In the genomic region with DNA sequence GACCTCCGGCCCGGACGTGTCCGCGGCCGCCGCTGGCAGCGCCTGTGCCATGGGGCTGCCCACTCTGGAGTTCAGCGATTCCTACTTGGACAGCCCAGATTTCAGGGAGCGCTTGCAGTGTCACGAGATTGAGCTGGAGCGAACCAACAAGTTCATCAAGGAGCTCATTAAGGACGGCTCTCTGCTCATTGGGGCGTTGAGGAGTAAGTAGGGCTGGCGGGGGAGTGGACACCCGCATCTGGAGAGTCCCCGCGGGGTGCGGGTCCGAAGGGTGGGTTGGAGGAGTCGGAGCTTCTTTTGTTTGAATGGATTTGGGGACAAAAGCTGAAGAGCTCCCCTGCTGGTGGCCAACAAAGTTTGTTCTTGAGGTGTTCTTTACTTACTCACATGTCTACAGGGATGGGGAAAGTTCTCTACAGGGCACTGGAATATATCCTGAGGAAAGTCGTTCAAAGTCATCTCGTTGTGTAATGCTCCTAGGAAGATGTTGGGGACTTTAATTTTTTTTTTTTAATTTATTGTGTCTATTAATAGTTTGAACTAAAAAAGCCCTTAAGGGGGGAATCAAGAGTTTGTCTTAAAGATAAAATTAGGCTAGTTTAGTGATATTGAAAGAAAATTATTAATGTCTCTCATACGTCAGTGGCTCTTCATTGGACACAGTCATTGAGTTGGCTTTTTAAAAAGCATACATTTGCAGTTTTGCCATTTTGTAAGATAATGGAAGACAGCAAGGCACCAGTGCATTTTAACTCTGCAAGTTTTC, we compare ENCODE assay signal across 8 cellular contexts. TPM values are rescaled to one million over a fixed set of nuclear protein-coding genes. Genes with fewer than 3 reads are reported as not detected.
DNase-seq lines count a peak whose midpoint lies in the region; ATAC-seq, FAIRE-seq and TF ChIP-seq lines count a peak whose summit lies in the region.

No MANE protein-coding gene starts in this region.

- TF ChIP-seq CTCF in GM20000 (IDR thresholded peaks at IDR 0.05; ENCODE audit: extremely low read depth, missing control alignments) (peak; percentile 33), RWPE2 (IDR thresholded peaks at IDR 0.05; ENCODE audit: poor library complexity, severe bottlenecking) (peak; percentile 80), kidney (IDR thresholded peaks at IDR 0.05; ENCODE audit: borderline replicate concordance, extremely low read depth, insufficient read depth) (peak; percentile 53)

- no peak for FAIRE-seq in kidney (lab: Jason Lieb, UNC)

- H3K9me3 ChIP-seq in RWPE2 (ENCODE audit: severe bottlenecking) (no peaks in the 10 kb centered on the region), kidney (ENCODE audit: control insufficient read depth in 1 of 2, low read length in 2 of 2) (no peaks in the 10 kb centered on the region)

- H3K4me1 ChIP-seq in RWPE2 (ENCODE audit: insufficient read depth, poor library complexity, severe bottlenecking) (peaks cover 6% of the 10 kb centered on the region), kidney (ENCODE audit: control insufficient read depth in 1 of 2, insufficient read depth in 1 of 2, low read depth in 1 of 2, low read length in 2 of 2) (peaks cover 0 to 2% of the 10 kb centered on the region in 2 donors)

- DNase-seq in EL = peak; percentile 82
- DNase-seq in GM20000 (ENCODE audit: low spot score) = peak; percentile 78
- no peak for DNase-seq in RWPE2 (ENCODE audit: low spot score)
- DNase-seq in cerebellar cortex (ENCODE audit: low spot score) = peak; percentile 23
- DNase-seq in kidney = peak; percentile 75
- DNase-seq in stimulated activated CD8-positive, alpha-beta memory T cell treated with anti-CD3 and anti-CD28 coated beads, Interleukin-12 subunit alpha, Interleukin-12 subunit beta, amount 100 ng/mL, for 4 hours (ENCODE audit: low read depth) = peak; percentile 1
- DNase-seq in NCI-H2029 (lab: John Stamatoyannopoulos, UW) = no peak

- H3K27ac ChIP-seq in RWPE2 (ENCODE audit: poor library complexity, severe bottlenecking) = no peak overlapping the region
- peak overlapping the region; percentile 68 to 87 for H3K27ac ChIP-seq in kidney (ENCODE audit: low read depth in 2 of 2, low read length in 2 of 2)

- ATAC-seq in HG03565 (IDR thresholded peaks at IDR 0.05; ENCODE audit: unreplicated experiment) (peak; percentile 47), RWPE2 (ENCODE audit: low read depth) (peak; percentile 73)

- H3K36me3 ChIP-seq in RWPE2 (ENCODE audit: low read depth) = no peaks in the 10 kb centered on the region
- H3K36me3 ChIP-seq in kidney (ENCODE audit: control insufficient read depth in 1 of 2, insufficient read depth in 2 of 2, low read length in 2 of 2) = no peaks in the 10 kb centered on the region

- H3K27me3 ChIP-seq in RWPE2 (ENCODE audit: insufficient read depth, poor library complexity, severe bottlenecking) = no peaks in the 10 kb centered on the region

- intact Hi-C loops in kidney (cut with DNase I) = no loop called here

- H3K4me3 ChIP-seq in RWPE2 (ENCODE audit: severe bottlenecking) = peak overlapping the region; percentile 82
- peak overlapping the region; percentile 82 to 88 for H3K4me3 ChIP-seq in kidney (ENCODE audit: low read length in 2 of 2)

- peak overlapping the region; percentile 60 to 67 for H3K9ac ChIP-seq in kidney (ENCODE audit: low read length in 2 of 2)

RNA-seq across cellular contexts. Expression of gene ARHGAP42, which starts 0.7 kb away (rescaled TPM):
- 18.9 TPM for total RNA-seq in kidney
- 4.2 TPM for polyA plus RNA-seq in kidney (ENCODE audit: insufficient read depth, low read depth, low replicate concordance)

Comparison
In these comparisons a context has a peak if more than half of its experiments do, and no peak if none do; other contexts are left out.
1. DNase-seq: peak in EL (single experiment), GM20000 (single experiment), cerebellar cortex (single experiment), kidney (single experiment) and stimulated activated CD8-positive, alpha-beta memory T cell treated with anti-CD3 and anti-CD28 coated beads, Interleukin-12 subunit alpha, Interleukin-12 subunit beta, amount 100 ng/mL, for 4 hours (single experiment); none in RWPE2 (single experiment) and NCI-H2029 (single experiment).
2. Peak in every context shown above with its lines, with median percentiles within 50 percentile points of each other: CTCF ChIP-seq.